1 cellular context compared by ENCODE assay signal in genomic region chr11:65588199-65589054, GRCh38.
TF ChIP-seq lines count a peak whose summit lies in the region.

No MANE protein-coding gene starts in this region.

TF ChIP-seq in HCT116, 20 proteins besides CTCF, POLR2A, EP300 and RAD21:
- no peak for TF ChIP-seq ZFX (IDR thresholded peaks at IDR 0.05)
- no peak for TF ChIP-seq REST (IDR thresholded peaks at IDR 0.05; ENCODE audit: low read depth)
- TF ChIP-seq ATF3 (IDR thresholded peaks at IDR 0.05) = no peak
- no peak for TF ChIP-seq EZH2phosphoT487 (IDR thresholded peaks at IDR 0.05; ENCODE audit: borderline replicate concordance)
- TF ChIP-seq ZBTB33 (IDR thresholded peaks at IDR 0.05; ENCODE audit: extremely low read depth, insufficient replicate concordance, low read length) = no peak
- no peak for TF ChIP-seq SIN3A (IDR thresholded peaks at IDR 0.05; ENCODE audit: low read depth)
- no peak for TF ChIP-seq CEBPB (IDR thresholded peaks at IDR 0.05; ENCODE audit: low read depth)
